Comparison of ENCODE assay signal across 8 cellular contexts in the genomic region with DNA sequence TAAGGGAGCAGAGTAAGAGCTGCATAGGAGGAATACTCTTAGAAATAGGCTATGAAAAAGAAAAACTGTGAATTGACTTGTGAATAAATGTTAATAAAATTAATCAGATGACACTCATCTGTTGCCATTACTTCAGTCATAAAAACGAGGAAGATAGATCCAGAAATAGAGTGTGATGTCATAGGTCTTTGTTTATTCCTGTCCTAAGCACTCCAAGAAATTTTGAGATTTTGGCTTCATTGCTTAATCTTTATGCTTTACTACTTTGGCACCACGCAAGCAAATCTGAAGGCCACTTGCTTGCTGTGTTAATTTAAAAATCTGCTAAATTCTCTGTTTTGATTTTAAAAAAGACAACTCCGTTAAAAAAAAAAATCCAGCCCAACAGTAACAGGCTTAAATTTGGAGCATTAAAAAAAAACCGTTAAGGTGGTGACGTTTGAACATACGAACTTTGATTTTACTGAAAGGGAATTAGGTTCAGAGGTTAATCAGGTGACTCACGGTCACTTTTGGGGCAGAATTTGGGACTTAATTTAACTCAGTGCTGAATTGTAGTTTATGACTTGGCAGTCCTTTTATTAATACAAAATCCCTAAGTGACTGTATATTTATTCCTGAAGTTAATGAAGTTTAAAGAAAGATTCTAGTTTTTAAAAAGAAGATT. TPM values are rescaled to one million over a fixed set of nuclear protein-coding genes. Genes with fewer than 3 reads are reported as not detected.
DNase-seq lines count a peak whose midpoint lies in the region; TF ChIP-seq lines count a peak whose summit lies in the region.

No MANE protein-coding gene starts in this region.

- TF ChIP-seq CTCF in glutamatergic neuron (IDR thresholded peaks at IDR 0.05; ENCODE audit: partially characterized antibody, unreplicated experiment): no peak

- H3K36me3 Mint-ChIP-seq in activated naive CD8-positive, alpha-beta T cell treated with anti-CD3 and anti-CD28 coated beads for 36 hours: peaks cover 18% of the 10 kb centered on the region
- H3K36me3 Mint-ChIP-seq in glutamatergic neuron (ENCODE audit: unreplicated experiment): no peaks in the 10 kb centered on the region

- no peaks in the 10 kb centered on the region for H3K27me3 Mint-ChIP-seq in activated naive CD8-positive, alpha-beta T cell treated with anti-CD3 and anti-CD28 coated beads for 36 hours
- H3K27me3 Mint-ChIP-seq in glutamatergic neuron (ENCODE audit: unreplicated experiment): peaks cover 10% of the 10 kb centered on the region

- H3K4me1 Mint-ChIP-seq in activated naive CD8-positive, alpha-beta T cell treated with anti-CD3 and anti-CD28 coated beads for 36 hours: peaks cover 39% of the 10 kb centered on the region
- H3K4me1 Mint-ChIP-seq in glutamatergic neuron (ENCODE audit: low read depth, unreplicated experiment): peaks cover 17% of the 10 kb centered on the region

- H3K27ac Mint-ChIP-seq in activated naive CD8-positive, alpha-beta T cell treated with anti-CD3 and anti-CD28 coated beads for 36 hours: no peak overlapping the region
- peak overlapping the region; percentile 45 for H3K27ac Mint-ChIP-seq in glutamatergic neuron (ENCODE audit: unreplicated experiment)

- H3K4me3 Mint-ChIP-seq in activated naive CD8-positive, alpha-beta T cell treated with anti-CD3 and anti-CD28 coated beads for 36 hours: peak overlapping the region; percentile 43
- peak overlapping the region; percentile 79 for H3K4me3 Mint-ChIP-seq in glutamatergic neuron (ENCODE audit: unreplicated experiment)

- H3K9me3 Mint-ChIP-seq in activated naive CD8-positive, alpha-beta T cell treated with anti-CD3 and anti-CD28 coated beads for 36 hours: no peaks in the 10 kb centered on the region
- peaks cover 16% of the 10 kb centered on the region for H3K9me3 Mint-ChIP-seq in glutamatergic neuron (ENCODE audit: unreplicated experiment)

- DNase-seq in DMS53 (lab: John Stamatoyannopoulos, UW) (peak; percentile 23), DMS53 treated with DMSO at 0.1 percent for 48 hours (lab: John Stamatoyannopoulos, UW; ENCODE audit: unreplicated experiment) (no peak), glutamatergic neuron (no peak), stromal cell of bone marrow (ENCODE audit: low read depth) (peak; percentile 55), NK-92 (lab: John Stamatoyannopoulos, UW; ENCODE audit: unreplicated experiment) (no peak)
- no peak for DNase-seq in activated naive CD8-positive, alpha-beta T cell treated with anti-CD3 and anti-CD28 coated beads for 36 hours
- DNase-seq in activated CD8-positive, alpha-beta memory T cell treated with anti-CD3 and anti-CD28 coated beads for 24 hours: no peak
- no peak for DNase-seq in activated naive CD4-positive, alpha-beta T cell (lab: John Stamatoyannopoulos, UW)

RNA-seq across cellular contexts. Expression of a gene that starts 3.4 kb away (rescaled TPM):
- total RNA-seq in activated naive CD8-positive, alpha-beta T cell treated with anti-CD3 and anti-CD28 coated beads for 36 hours: 10 to 100 TPM; 53.5 to 55.1 TPM
- total RNA-seq in glutamatergic neuron (ENCODE audit: unreplicated experiment): 168 TPM

RNA-seq across cellular contexts. Expression of a gene that starts 27.2 kb away (rescaled TPM):
- total RNA-seq in activated naive CD8-positive, alpha-beta T cell treated with anti-CD3 and anti-CD28 coated beads for 36 hours: under 1 TPM; 0.62 to 0.88 TPM
- 2.8 TPM for total RNA-seq in glutamatergic neuron (ENCODE audit: unreplicated experiment)

Comparison
In these comparisons a context has a peak if more than half of its experiments do, and no peak if none do; other contexts are left out.
1. DNase-seq: peak in DMS53 (single experiment) and stromal cell of bone marrow (single experiment); none in DMS53 treated with DMSO at 0.1 percent for 48 hours (single experiment), activated naive CD8-positive, alpha-beta T cell treated with anti-CD3 and anti-CD28 coated beads for 36 hours (single experiment), glutamatergic neuron (single experiment), activated CD8-positive, alpha-beta memory T cell treated with anti-CD3 and anti-CD28 coated beads for 24 hours (single experiment), activated naive CD4-positive, alpha-beta T cell (0 of 4) and NK-92 (single experiment).